19 cellular contexts compared by ENCODE assay signal in genomic region chr10:4154317-4154716, GRCh38.
DNase-seq lines count a peak whose midpoint lies in the region; ATAC-seq and TF ChIP-seq lines count a peak whose summit lies in the region.
"Had no signal": no experiment of that assay in that cellular context is flagged by ENCODE, and none has a peak within 500 bp of the region (broad histone marks: within the 10 kb centered on the region; RNA-seq: fewer than 3 reads in every experiment).

No MANE protein-coding gene starts in this region.

- intact Hi-C loops in CD4-positive, alpha-beta T cell (cut with DNase I, micrococcal nuclease), result no loop called here

- H3K36me3 ChIP-seq in CD4-positive, CD25-positive, alpha-beta regulatory T cell (ENCODE audit: control insufficient read depth, insufficient read depth, low read length), result no peaks in the 10 kb centered on the region

- H3K36me3 Mint-ChIP-seq in CD4-positive, CD25-positive, alpha-beta regulatory T cell, result no peaks in the 10 kb centered on the region
- no peaks in the 10 kb centered on the region for H3K36me3 Mint-ChIP-seq in CD4-positive, alpha-beta T cell (ENCODE audit: low read depth)
- no peaks in the 10 kb centered on the region for H3K36me3 Mint-ChIP-seq in activated T-helper 17 cell treated with anti-CD3 and anti-CD28 coated beads, Interleukin-2, amount 50 U/mL, for 72 hours (ENCODE audit: low read depth)

- CTCF ChIA-PET in CD4-positive, alpha-beta T cell (lab: Charles Lee), result no interaction called here

- peaks cover 9% of the 10 kb centered on the region for H3K4me1 ChIP-seq in CD4-positive, CD25-positive, alpha-beta regulatory T cell (ENCODE audit: control insufficient read depth, insufficient read depth, low read length, poor library complexity, severe bottlenecking)

- H3K27ac ChIP-seq in CD4-positive, CD25-positive, alpha-beta regulatory T cell (ENCODE audit: insufficient read depth, low read length, poor library complexity, severe bottlenecking), result no peak overlapping the region
- H3K27ac ChIP-seq in CD4-positive, alpha-beta T cell (ENCODE audit: low read depth, low read length), result no peak overlapping the region
- H3K27ac ChIP-seq: GM23248 had no signal

- H3K4me3 Mint-ChIP-seq in CD4-positive, CD25-positive, alpha-beta regulatory T cell, result no peak overlapping the region
- no peak overlapping the region for H3K4me3 Mint-ChIP-seq in CD4-positive, alpha-beta T cell
- peak overlapping the region; percentile 41 for H3K4me3 Mint-ChIP-seq in activated T-helper 17 cell treated with anti-CD3 and anti-CD28 coated beads, Interleukin-2, amount 50 U/mL, for 72 hours

- H3K27me3 ChIP-seq in CD4-positive, CD25-positive, alpha-beta regulatory T cell (ENCODE audit: control insufficient read depth, insufficient read depth, low read length), result no peaks in the 10 kb centered on the region
- H3K27me3 ChIP-seq in CD4-positive, alpha-beta T cell (ENCODE audit: control insufficient read depth, insufficient read depth, low read length), result no peaks in the 10 kb centered on the region

- DNase-seq in CD4-positive, CD25-positive, alpha-beta regulatory T cell, result peak in 2 of 3 donors; percentile 24 to 42
- DNase-seq in CD4-positive, alpha-beta T cell, result no peak
- DNase-seq in omental fat pad (ENCODE audit: low spot score) (no peak), retina (no peak)
- DNase-seq: GDM1, GM23248, HCEC 1CT, KBM-7, MV-4-11, NCI-H1417 treated with DMSO at 0.1 percent for 48 hours, NCI-H1930, NCI-H2171, NCI-H446, NCI-H69, SIG-M5 had no signal

- POLR2A ChIA-PET in CD4-positive, alpha-beta T cell (lab: Charles Lee), result interaction anchor here (0.7 to 1.2 kb wide), 2 partner anchors 19 to 546 kb away, joined by 3 read pairs; no protein-coding TSS in a partner anchor

- peaks cover 5 to 17% (median 14%) of the 10 kb centered on the region in 4 donors for H3K4me1 Mint-ChIP-seq in CD4-positive, CD25-positive, alpha-beta regulatory T cell
- peaks cover 17% of the 10 kb centered on the region for H3K4me1 Mint-ChIP-seq in CD4-positive, alpha-beta T cell (ENCODE audit: low read depth)
- peaks cover 22% of the 10 kb centered on the region for H3K4me1 Mint-ChIP-seq in activated T-helper 17 cell treated with anti-CD3 and anti-CD28 coated beads, Interleukin-2, amount 50 U/mL, for 72 hours

- TF ChIP-seq CTCF in CD4-positive, alpha-beta T cell (IDR thresholded peaks at IDR 0.05), result no peak
- TF ChIP-seq CTCF in omental fat pad (IDR thresholded peaks at IDR 0.05), result no peak

- peaks cover 1% of the 10 kb centered on the region for H3K27me3 Mint-ChIP-seq in CD4-positive, CD25-positive, alpha-beta regulatory T cell
- no peaks in the 10 kb centered on the region for H3K27me3 Mint-ChIP-seq in CD4-positive, alpha-beta T cell
- no peaks in the 10 kb centered on the region for H3K27me3 Mint-ChIP-seq in activated T-helper 17 cell treated with anti-CD3 and anti-CD28 coated beads, Interleukin-2, amount 50 U/mL, for 72 hours

- peaks cover 0 to 1% (median 0%) of the 10 kb centered on the region in 7 donors for H3K9me3 Mint-ChIP-seq in CD4-positive, CD25-positive, alpha-beta regulatory T cell
- no peaks in the 10 kb centered on the region for H3K9me3 Mint-ChIP-seq in CD4-positive, alpha-beta T cell
- no peaks in the 10 kb centered on the region for H3K9me3 Mint-ChIP-seq in activated T-helper 17 cell treated with anti-CD3 and anti-CD28 coated beads, Interleukin-2, amount 50 U/mL, for 72 hours

- no peaks in the 10 kb centered on the region for H3K9me3 ChIP-seq in CD4-positive, CD25-positive, alpha-beta regulatory T cell (ENCODE audit: control insufficient read depth in 2 of 2, low read length in 2 of 2)
- H3K9me3 ChIP-seq in CD4-positive, alpha-beta T cell (ENCODE audit: control insufficient read depth, low read length), result no peaks in the 10 kb centered on the region

- ATAC-seq in CD4-positive, CD25-positive, alpha-beta regulatory T cell (ENCODE audit: low read depth in 2 of 2), result peak; percentile 55 to 63
- peak; percentile 81 for ATAC-seq in CD4-positive, alpha-beta T cell (ENCODE audit: poor library complexity)
- peak; percentile 84 for ATAC-seq in activated T-helper 17 cell treated with anti-CD3 and anti-CD28 coated beads, Interleukin-2, amount 50 U/mL, for 72 hours (replicated peaks)
- ATAC-seq in omental fat pad (ENCODE audit: low FRiP score) (peak; percentile 37), HG02938 (IDR thresholded peaks at IDR 0.05; ENCODE audit: unreplicated experiment) (no peak), esophagus mucosa (no peak)
- ATAC-seq: GM12878 had no signal

- no peak overlapping the region for H3K27ac Mint-ChIP-seq in CD4-positive, CD25-positive, alpha-beta regulatory T cell
- no peak overlapping the region for H3K27ac Mint-ChIP-seq in CD4-positive, alpha-beta T cell
- peak overlapping the region; percentile 50 for H3K27ac Mint-ChIP-seq in activated T-helper 17 cell treated with anti-CD3 and anti-CD28 coated beads, Interleukin-2, amount 50 U/mL, for 72 hours

- H3K4me3 ChIP-seq in CD4-positive, CD25-positive, alpha-beta regulatory T cell (ENCODE audit: low read depth, low read length), result no peak overlapping the region
- H3K4me3 ChIP-seq: GM12878, GM23248 had no signal

Comparison
In these comparisons a context has a peak if more than half of its experiments do, and no peak if none do; other contexts are left out.
1. ATAC-seq: peak in CD4-positive, CD25-positive, alpha-beta regulatory T cell (2 of 2), CD4-positive, alpha-beta T cell (single experiment), activated T-helper 17 cell treated with anti-CD3 and anti-CD28 coated beads, Interleukin-2, amount 50 U/mL, for 72 hours (single experiment) and omental fat pad (single experiment); none in HG02938 (single experiment) and esophagus mucosa (single experiment).
2. DNase-seq: peak in CD4-positive, CD25-positive, alpha-beta regulatory T cell (2 of 3); none in CD4-positive, alpha-beta T cell (0 of 10), omental fat pad (single experiment) and retina (single experiment).